Comparison of ENCODE assay signal across 18 cellular contexts in the genomic region with DNA sequence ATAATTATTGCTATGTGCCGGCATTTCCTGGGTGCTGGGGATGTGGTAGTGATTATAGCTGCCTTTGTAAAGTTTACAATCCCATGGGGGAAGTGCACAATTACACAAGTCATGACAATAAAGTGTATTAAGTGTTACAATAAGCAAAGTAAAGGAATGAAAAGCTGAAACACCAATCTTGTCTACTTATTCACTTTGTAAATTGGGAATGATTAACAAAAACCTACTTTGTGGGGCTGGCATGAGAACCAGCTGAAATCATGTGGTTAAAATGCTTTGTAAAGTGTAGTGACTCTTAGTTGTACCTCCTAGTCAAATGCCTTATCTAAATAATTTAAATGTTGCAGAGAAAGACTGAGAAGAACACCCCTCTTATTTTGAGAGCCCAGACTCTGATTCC.
DNase-seq lines count a peak whose midpoint lies in the region; ATAC-seq and TF ChIP-seq lines count a peak whose summit lies in the region.
"Had no signal": no experiment of that assay in that cellular context is flagged by ENCODE, and none has a peak within 500 bp of the region (broad histone marks: within the 10 kb centered on the region; RNA-seq: fewer than 3 reads in every experiment).

No MANE protein-coding gene starts in this region.

- peak overlapping the region; percentile 14 for H3K27ac Mint-ChIP-seq in neural progenitor cell
- H3K27ac Mint-ChIP-seq: B cell; CD4-positive, alpha-beta T cell; HFFc6 had no signal

- CTCF ChIA-PET in PC-3 (lab: Charles Lee): no interaction called here

- H3K27ac ChIP-seq in 22Rv1: peak overlapping the region; percentile 36
- H3K27ac ChIP-seq in PC-3 (ENCODE audit: low read length): peak overlapping the region; percentile 78
- H3K27ac ChIP-seq in hepatocyte: peak overlapping the region; percentile 64
- H3K27ac ChIP-seq in neural progenitor cell: no peak overlapping the region
- H3K27ac ChIP-seq in GM23248: no peak overlapping the region

- TF ChIP-seq CTCF in 22Rv1 (IDR thresholded peaks at IDR 0.05) (no peak), PC-3 (conservative IDR thresholded peaks at IDR 0.05; ENCODE audit: low read depth, low read length) (no peak), hepatocyte (IDR thresholded peaks at IDR 0.05; ENCODE audit: poor library complexity) (no peak), neural progenitor cell (IDR thresholded peaks at IDR 0.05) (no peak)

- H3K9me3 Mint-ChIP-seq in neural progenitor cell: peaks cover 2% of the 10 kb centered on the region
- H3K9me3 Mint-ChIP-seq: HFFc6 had no signal

- H2AFZ ChIP-seq in PC-3 (ENCODE audit: low read length): no peak overlapping the region
- H2AFZ ChIP-seq in hepatocyte: no peak overlapping the region
- H2AFZ ChIP-seq in neural progenitor cell (replicated peaks): no peak overlapping the region
- H2AFZ ChIP-seq in GM23248: no peak overlapping the region

- H3K4me3 ChIP-seq in PC-3 (ENCODE audit: low read length): no peak overlapping the region
- no peak overlapping the region for H3K4me3 ChIP-seq in hepatocyte
- no peak overlapping the region for H3K4me3 ChIP-seq in neural progenitor cell
- no peak overlapping the region for H3K4me3 ChIP-seq in GM23248
- H3K4me3 ChIP-seq: HAP-1 had no signal

- H3K9me2 ChIP-seq in PC-3 (replicated peaks; ENCODE audit: low read length) (no peaks in the 10 kb centered on the region), hepatocyte (replicated peaks; ENCODE audit: insufficient read depth) (no peaks in the 10 kb centered on the region), GM23248 (ENCODE audit: insufficient read depth) (no peaks in the 10 kb centered on the region)

- no peaks in the 10 kb centered on the region for H4K20me1 ChIP-seq in PC-3 (ENCODE audit: low read length)
- no peaks in the 10 kb centered on the region for H4K20me1 ChIP-seq in hepatocyte (ENCODE audit: insufficient read depth, poor library complexity, severe bottlenecking)
- H4K20me1 ChIP-seq in neural progenitor cell (ENCODE audit: low read depth): no peaks in the 10 kb centered on the region
- H4K20me1 ChIP-seq in GM23248 (ENCODE audit: insufficient read depth): no peaks in the 10 kb centered on the region

- H3K9ac ChIP-seq in PC-3 (ENCODE audit: low read length) (no peak overlapping the region; the same call in 1 of the 2 replicates), neural progenitor cell (no peak overlapping the region), GM23248 (no peak overlapping the region)

- H3K4me1 Mint-ChIP-seq in neural progenitor cell: peaks cover 26% of the 10 kb centered on the region
- H3K4me1 Mint-ChIP-seq: B cell had no signal

- no TSS peak for BruUV-seq in PC-3 (replicated peaks; lab: Mats Ljungman, UMichigan)

- ATAC-seq in PC-3 (no peak), HG03135 (IDR thresholded peaks at IDR 0.05; ENCODE audit: unreplicated experiment) (no peak)
- ATAC-seq: HepG2 had no signal

- POLR2A ChIA-PET in PC-3 (lab: Charles Lee; ENCODE audit: unreplicated experiment): no interaction called here

- H3K36me3 ChIP-seq in PC-3 (ENCODE audit: low read depth, low read length): no peaks in the 10 kb centered on the region
- no peaks in the 10 kb centered on the region for H3K36me3 ChIP-seq in hepatocyte (replicated peaks; ENCODE audit: insufficient read depth, low read depth)
- H3K36me3 ChIP-seq in neural progenitor cell: no peaks in the 10 kb centered on the region
- H3K36me3 ChIP-seq in GM23248 (ENCODE audit: low read depth): no peaks in the 10 kb centered on the region
- H3K36me3 ChIP-seq: HAP-1 had no signal

- peaks cover 2% of the 10 kb centered on the region for H3K36me3 Mint-ChIP-seq in neural progenitor cell

- in situ Hi-C loops in GM23248 (cut with MboI): no loop called here

- H3F3A ChIP-seq in PC-3 (ENCODE audit: low read length, unreplicated experiment) (no peaks in the 10 kb centered on the region), neural progenitor cell (ENCODE audit: low read depth) (no peaks in the 10 kb centered on the region), GM23248 (ENCODE audit: insufficient read depth) (no peaks in the 10 kb centered on the region)

- H3K27me3 Mint-ChIP-seq in neural progenitor cell (ENCODE audit: insufficient read depth, low read depth): peaks cover 3% of the 10 kb centered on the region

- H3K4me3 Mint-ChIP-seq in neural progenitor cell: no peak overlapping the region
- H3K4me3 Mint-ChIP-seq: B cell; CD4-positive, alpha-beta T cell; HFFc6 had no signal

- H3K4me1 ChIP-seq in PC-3 (ENCODE audit: insufficient read depth, low read length) (peaks cover 17% of the 10 kb centered on the region), hepatocyte (ENCODE audit: insufficient read depth) (peaks cover 27% of the 10 kb centered on the region), neural progenitor cell (peaks cover 3% of the 10 kb centered on the region), GM23248 (ENCODE audit: insufficient read depth) (no peaks in the 10 kb centered on the region)

- H3K4me2 ChIP-seq in PC-3 (ENCODE audit: low read length) (no peak overlapping the region), hepatocyte (no peak overlapping the region), neural progenitor cell (no peak overlapping the region), GM23248 (ENCODE audit: unreplicated experiment) (no peak overlapping the region)

- intact Hi-C loops in PC-3 (cut with micrococcal nuclease): no loop called here

- no peaks in the 10 kb centered on the region for H3K9me3 ChIP-seq in PC-3 (ENCODE audit: low read length)
- no peaks in the 10 kb centered on the region for H3K9me3 ChIP-seq in hepatocyte (ENCODE audit: low read depth)
- no peaks in the 10 kb centered on the region for H3K9me3 ChIP-seq in neural progenitor cell (ENCODE audit: low read depth)
- no peaks in the 10 kb centered on the region for H3K9me3 ChIP-seq in GM23248 (ENCODE audit: low read depth)
- H3K9me3 ChIP-seq: HAP-1 had no signal

- H3K27me3 ChIP-seq in PC-3 (ENCODE audit: low read length) (no peaks in the 10 kb centered on the region), hepatocyte (no peaks in the 10 kb centered on the region), neural progenitor cell (no peaks in the 10 kb centered on the region), GM23248 (replicated peaks; ENCODE audit: insufficient read depth) (no peaks in the 10 kb centered on the region; the same call in 1 of the 2 replicates)

- WGBS in hepatocyte (ENCODE audit: low lambda C conversion rate, missing lambda C conversion rate): 83% methylated on average over 1 of the region's 1 CpG
- 88 to 90% methylated on average over 1 of the region's 1 CpG for WGBS in GM23248 (ENCODE audit: low coverage in 1 of 2, low lambda C conversion rate in 2 of 2, missing lambda C conversion rate in 2 of 2), 2 experiments

- H3K79me2 ChIP-seq in PC-3 (ENCODE audit: low read length): no peaks in the 10 kb centered on the region
- no peaks in the 10 kb centered on the region for H3K79me2 ChIP-seq in hepatocyte
- no peaks in the 10 kb centered on the region for H3K79me2 ChIP-seq in neural progenitor cell (ENCODE audit: low read depth)
- no peaks in the 10 kb centered on the region for H3K79me2 ChIP-seq in GM23248 (ENCODE audit: insufficient read depth)

- DNase-seq in PC-3 (no peak), hepatocyte (ENCODE audit: low spot score) (no peak), neural progenitor cell (ENCODE audit: low spot score) (no peak), GM23248 (no peak), NCI-H226 (no peak), NCI-H69 (lab: John Stamatoyannopoulos, UW) (no peak)
- DNase-seq: C1 segment of cervical spinal cord; Calu3; CD4-positive, alpha-beta T cell; DMS153; DMS79 treated with DMSO at 0.1 percent for 48 hours; EL; HFFc6 had no signal

Comparison
In these comparisons a context has a peak if more than half of its experiments do, and no peak if none do; other contexts are left out.
1. H3K27ac ChIP-seq: peak in 22Rv1 (single experiment), PC-3 (single experiment) and hepatocyte (single experiment); none in neural progenitor cell (single experiment) and GM23248 (single experiment).